ENCODE assay signal across 15 cellular contexts in genomic region chr9:127020526-127021078, GRCh38.
"Had no signal": no experiment of that assay in that cellular context is flagged by ENCODE, and none has a peak within 500 bp of the region (broad histone marks: within the 10 kb centered on the region; RNA-seq: fewer than 3 reads in every experiment).

No MANE protein-coding gene starts in this region.

- H3K4me3 Mint-ChIP-seq: activated CD4-positive, alpha-beta memory T cell treated with anti-CD3 and anti-CD28 coated beads for 36 hours; activated naive CD8-positive, alpha-beta T cell; activated T-cell treated with anti-CD3 and anti-CD28 coated beads, Interleukin-2, amount 50 U/mL, for 4 hours; neural crest cell; stimulated activated effector memory CD8-positive, alpha-beta T cell treated with anti-CD3 and anti-CD28 coated beads, Interleukin-12 subunit alpha, Interleukin-12 subunit beta, amount 100 ng/mL, for 72 hours; type B pancreatic cell had no signal

- H3K4me3 ChIP-seq: dorsolateral prefrontal cortex, ovary, smooth muscle cell had no signal

- H3K9me3 Mint-ChIP-seq: activated CD4-positive, alpha-beta memory T cell treated with anti-CD3 and anti-CD28 coated beads for 36 hours; activated T-cell treated with anti-CD3 and anti-CD28 coated beads, Interleukin-2, amount 50 U/mL, for 4 hours; neural crest cell; stimulated activated effector memory CD8-positive, alpha-beta T cell treated with anti-CD3 and anti-CD28 coated beads, Interleukin-12 subunit alpha, Interleukin-12 subunit beta, amount 100 ng/mL, for 72 hours; type B pancreatic cell had no signal

- H3K27ac ChIP-seq: foreskin keratinocyte had no signal

- H3K27me3 ChIP-seq: dorsolateral prefrontal cortex, ovary had no signal

- H3K4me1 Mint-ChIP-seq: neural crest cell had no signal

- DNase-seq: activated CD4-positive, alpha-beta memory T cell treated with anti-CD3 and anti-CD28 coated beads for 36 hours; activated gamma-delta T cell; activated T-cell treated with anti-CD3 and anti-CD28 coated beads, Interleukin-2, amount 50 U/mL, for 4 hours; anterior cingulate cortex; dorsolateral prefrontal cortex; foreskin keratinocyte; left ventricle myocardium superior; mesendoderm; SW 1271 had no signal

- H3K9me3 ChIP-seq: ovary had no signal

- H3K27ac Mint-ChIP-seq: activated CD4-positive, alpha-beta memory T cell treated with anti-CD3 and anti-CD28 coated beads for 36 hours; activated naive CD8-positive, alpha-beta T cell; stimulated activated effector memory CD8-positive, alpha-beta T cell treated with anti-CD3 and anti-CD28 coated beads, Interleukin-12 subunit alpha, Interleukin-12 subunit beta, amount 100 ng/mL, for 72 hours; type B pancreatic cell had no signal

- ATAC-seq: activated T-cell treated with anti-CD3 and anti-CD28 coated beads, Interleukin-2, amount 50 U/mL, for 4 hours; foreskin keratinocyte; stimulated activated effector memory CD8-positive, alpha-beta T cell treated with anti-CD3 and anti-CD28 coated beads, Interleukin-12 subunit alpha, Interleukin-12 subunit beta, amount 100 ng/mL, for 72 hours had no signal

- H3K36me3 ChIP-seq: ovary had no signal

- H3K27me3 Mint-ChIP-seq: type B pancreatic cell had no signal
